In the genomic region with DNA sequence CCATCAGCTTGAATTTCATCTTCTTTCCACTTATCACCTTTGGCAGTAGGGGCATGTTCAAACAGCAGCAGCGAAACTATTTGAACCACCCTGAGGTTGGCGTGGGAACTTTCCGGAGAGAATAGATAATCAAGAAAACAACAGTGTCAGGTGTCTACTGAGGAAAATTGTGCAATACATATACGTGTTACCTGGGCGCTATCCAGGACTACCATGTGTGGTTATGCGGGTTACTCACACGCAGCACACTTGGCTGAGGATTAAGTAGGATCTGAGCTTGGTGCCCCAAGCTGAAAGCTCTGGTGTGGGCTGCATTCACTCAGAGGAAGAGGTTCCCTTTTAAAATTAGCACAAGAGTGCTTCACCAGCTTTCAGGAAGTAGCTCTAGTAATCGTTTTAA, we compare ENCODE assay signal across 11 cellular contexts. TPM values are rescaled to one million over a fixed set of nuclear protein-coding genes. Genes with fewer than 3 reads are reported as not detected.
DNase-seq lines count a peak whose midpoint lies in the region; ATAC-seq and TF ChIP-seq lines count a peak whose summit lies in the region.
"Had no signal": no experiment of that assay in that cellular context is flagged by ENCODE, and none has a peak within 500 bp of the region (broad histone marks: within the 10 kb centered on the region; RNA-seq: fewer than 3 reads in every experiment).

No MANE protein-coding gene starts in this region.

- CTCF ChIA-PET in activated CD4-positive, alpha-beta T cell treated with anti-CD3 and anti-CD28 coated beads, Interleukin-2, amount 10 ng/mL, durations not matched to agents 7 days and 5 days (lab: Charles Lee) = interaction anchor here (0.9 to 4.1 kb wide), 2 partner anchors 8 to 143 kb away, joined by 4 to 21 read pairs; a partner anchor contains a TSS

- peaks cover 4% of the 10 kb centered on the region for H3K27me3 Mint-ChIP-seq in activated CD4-positive, alpha-beta T cell treated with anti-CD3 and anti-CD28 coated beads, Interleukin-2, amount 10 ng/mL, durations not matched to agents 7 days and 5 days
- peaks cover 11% of the 10 kb centered on the region for H3K27me3 Mint-ChIP-seq in chondrocyte (ENCODE audit: low read depth)

- TF ChIP-seq CTCF in foreskin keratinocyte (conservative IDR thresholded peaks at IDR 0.05) = peak; percentile 27
- TF ChIP-seq CTCF in chondrocyte (IDR thresholded peaks at IDR 0.05) = no peak

- POLR2A ChIA-PET in activated CD4-positive, alpha-beta T cell treated with anti-CD3 and anti-CD28 coated beads, Interleukin-2, amount 10 ng/mL, durations not matched to agents 7 days and 5 days (lab: Charles Lee) = no interaction called here

- ATAC-seq in foreskin keratinocyte = peak; percentile 99

- H3K4me3 Mint-ChIP-seq in activated CD4-positive, alpha-beta T cell treated with anti-CD3 and anti-CD28 coated beads, Interleukin-2, amount 10 ng/mL, durations not matched to agents 7 days and 5 days = no peak overlapping the region
- H3K4me3 Mint-ChIP-seq in chondrocyte (ENCODE audit: unreplicated experiment) = no peak overlapping the region

- H3K4me1 ChIP-seq in foreskin keratinocyte (peaks cover 8% of the 10 kb centered on the region), SJCRH30 (no peaks in the 10 kb centered on the region)
- H3K4me1 ChIP-seq: uterus had no signal

- no peak overlapping the region for H3K4me3 ChIP-seq in Jurkat, Clone E6-1 (ENCODE audit: low read length)
- no peak overlapping the region for H3K4me3 ChIP-seq in SJCRH30
- H3K4me3 ChIP-seq: uterus had no signal

- H3K9me3 Mint-ChIP-seq in activated CD4-positive, alpha-beta T cell treated with anti-CD3 and anti-CD28 coated beads, Interleukin-2, amount 10 ng/mL, durations not matched to agents 7 days and 5 days = no peaks in the 10 kb centered on the region
- H3K9me3 Mint-ChIP-seq in chondrocyte (ENCODE audit: low read depth) = no peaks in the 10 kb centered on the region

- H3K36me3 ChIP-seq in SJCRH30 = no peaks in the 10 kb centered on the region
- H3K36me3 ChIP-seq: uterus had no signal

- no peaks in the 10 kb centered on the region for H3K9me3 ChIP-seq in SJCRH30 (replicated peaks)
- H3K9me3 ChIP-seq: uterus had no signal

- no peaks in the 10 kb centered on the region for H3K36me3 Mint-ChIP-seq in activated CD4-positive, alpha-beta T cell treated with anti-CD3 and anti-CD28 coated beads, Interleukin-2, amount 10 ng/mL, durations not matched to agents 7 days and 5 days (ENCODE audit: low read depth)
- no peaks in the 10 kb centered on the region for H3K36me3 Mint-ChIP-seq in chondrocyte (ENCODE audit: low read depth)

- peaks cover 7% of the 10 kb centered on the region for H3K4me1 Mint-ChIP-seq in activated CD4-positive, alpha-beta T cell treated with anti-CD3 and anti-CD28 coated beads, Interleukin-2, amount 10 ng/mL, durations not matched to agents 7 days and 5 days
- H3K4me1 Mint-ChIP-seq in chondrocyte (ENCODE audit: low read depth) = no peaks in the 10 kb centered on the region

- H3K27ac Mint-ChIP-seq in activated CD4-positive, alpha-beta T cell treated with anti-CD3 and anti-CD28 coated beads, Interleukin-2, amount 10 ng/mL, durations not matched to agents 7 days and 5 days = peak overlapping the region; percentile 62
- H3K27ac Mint-ChIP-seq in chondrocyte (ENCODE audit: unreplicated experiment) = no peak overlapping the region

- DNase-seq in CD1c-positive myeloid dendritic cell (ENCODE audit: extremely low spot score) (peak; percentile 66), foreskin keratinocyte (peak; percentile 97 to 99), chondrocyte (ENCODE audit: low spot score) (no peak), SJCRH30 (no peak), NCI-H1417 treated with DMSO at 0.1 percent for 48 hours (lab: John Stamatoyannopoulos, UW) (no peak), kidney tubule cell (ENCODE audit: low spot score) (no peak)
- DNase-seq in Jurkat, Clone E6-1 (ENCODE audit: low read depth, low spot score) = peak; percentile 47
- no peak for DNase-seq in activated CD4-positive, alpha-beta T cell treated with anti-CD3 and anti-CD28 coated beads, Interleukin-2, amount 10 ng/mL, durations not matched to agents 7 days and 5 days
- DNase-seq: NCI-H1417, SHP77, uterus had no signal

- H3K27ac ChIP-seq in foreskin keratinocyte = peak overlapping the region; percentile 97
- H3K27ac ChIP-seq in SJCRH30 = no peak overlapping the region
- H3K27ac ChIP-seq: uterus had no signal

- no peaks in the 10 kb centered on the region for H3K27me3 ChIP-seq in foreskin keratinocyte
- peaks cover 5% of the 10 kb centered on the region for H3K27me3 ChIP-seq in SJCRH30
- H3K27me3 ChIP-seq: uterus had no signal

RNA-seq across cellular contexts. Expression of a gene that starts 8.8 kb away (rescaled TPM):
- 45.2 TPM for polyA plus RNA-seq in Jurkat, Clone E6-1 (2012; ENCODE audit: insufficient read depth, insufficient read length)
- 10 to 100 TPM; 59.7 to 65.2 TPM for total RNA-seq in activated CD4-positive, alpha-beta T cell treated with anti-CD3 and anti-CD28 coated beads, Interleukin-2, amount 10 ng/mL, durations not matched to agents 7 days and 5 days
- total RNA-seq in foreskin keratinocyte = 44.3 and 51.9 TPM in 2 replicates
- 22.7 and 24.8 TPM in 2 replicates for polyA plus RNA-seq in foreskin keratinocyte
- 50.2 to 56.5 TPM (median 51.9 TPM) in 3 replicates for total RNA-seq in chondrocyte
- 43.8 and 49.6 TPM in 2 replicates for total RNA-seq in SJCRH30 (2014; rRNA removed; shearing (Covaris generic))

Comparison
In these comparisons a context has a peak if more than half of its experiments do, and no peak if none do; other contexts are left out.
1. DNase-seq: peak in CD1c-positive myeloid dendritic cell (single experiment), Jurkat, Clone E6-1 (single experiment) and foreskin keratinocyte (2 of 2); none in activated CD4-positive, alpha-beta T cell treated with anti-CD3 and anti-CD28 coated beads, Interleukin-2, amount 10 ng/mL, durations not matched to agents 7 days and 5 days (single experiment), chondrocyte (single experiment), SJCRH30 (0 of 2), NCI-H1417 treated with DMSO at 0.1 percent for 48 hours (single experiment) and kidney tubule cell (single experiment).